In the genomic region with DNA sequence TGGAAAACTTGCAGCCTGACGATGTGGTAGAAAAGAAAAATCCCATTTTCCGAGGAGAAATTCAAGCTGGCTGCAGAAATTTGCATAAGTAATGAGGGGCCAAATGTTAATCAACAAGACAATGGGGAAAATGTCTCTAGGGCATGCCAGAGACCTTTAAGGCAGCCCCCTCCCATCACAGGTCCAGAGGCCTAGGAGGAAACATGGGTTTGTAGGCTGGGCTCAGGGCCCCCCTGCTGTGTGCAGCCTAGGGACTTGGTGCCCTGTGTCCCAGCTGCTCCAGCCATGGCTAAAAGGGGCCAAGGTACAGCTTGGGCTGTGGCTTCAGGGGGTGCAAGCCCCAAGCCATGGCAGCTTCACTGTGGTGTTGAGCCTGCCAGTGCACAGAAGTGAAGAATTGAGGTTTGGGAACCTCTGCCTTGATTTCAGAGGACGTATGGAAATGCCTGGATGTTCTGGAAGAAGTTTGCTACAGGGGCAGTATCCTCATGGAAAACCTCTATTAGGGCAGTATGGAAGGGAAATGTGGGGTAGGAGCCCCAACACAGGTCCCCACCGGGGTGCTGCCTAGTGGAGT, we compare ENCODE assay signal across 24 cellular contexts.
"Had no signal": no experiment of that assay in that cellular context is flagged by ENCODE, and none has a peak within 500 bp of the region (broad histone marks: within the 10 kb centered on the region; RNA-seq: fewer than 3 reads in every experiment).

No MANE protein-coding gene starts in this region.

- H3K36me3 Mint-ChIP-seq: activated naive CD8-positive, alpha-beta T cell treated with anti-CD3 and anti-CD28 coated beads, Interleukin-2, amount 10 ng/mL, durations not matched to agents 7 days and 5 days; brain; natural killer cell treated with Interleukin-12 subunit alpha and Interleukin-12 subunit beta and Interleukin-15 and Interleukin-18, amount 100 ng/mL, for 72 hours had no signal

- DNase-seq: activated CD4-positive, alpha-beta T cell treated with anti-CD3 and anti-CD28 coated beads for 4 hours; activated CD4-positive, alpha-beta T cell treated with anti-CD3 and anti-CD28 coated beads, Interleukin-2, amount 50 U/mL, for 4 hours; activated CD8-positive, alpha-beta memory T cell treated with anti-CD3 and anti-CD28 coated beads for 24 hours; activated effector memory CD4-positive, alpha-beta T cell treated with anti-CD3 and anti-CD28 coated beads, Interleukin-2, amount 50 U/mL, for 16 hours; activated naive CD4-positive, alpha-beta T cell treated with anti-CD3 and anti-CD28 coated beads for 36 hours; activated naive CD8-positive, alpha-beta T cell treated with anti-CD3 and anti-CD28 coated beads, Interleukin-2, amount 10 ng/mL, durations not matched to agents 7 days and 5 days; cerebellar nuclear complex; colonic mucosa; effector CD8-positive, alpha-beta T cell; islet precursor cell; left ventricle myocardium inferior; mucosa of descending colon; posterior cingulate gyrus; right cardiac atrium; spleen; stimulated activated naive CD4-positive, alpha-beta T cell treated with Interleukin-2 at 50 U/mL for 16 hours; testis; transverse colon had no signal

- H3K9me3 Mint-ChIP-seq: activated naive CD8-positive, alpha-beta T cell treated with anti-CD3 and anti-CD28 coated beads, Interleukin-2, amount 10 ng/mL, durations not matched to agents 7 days and 5 days; activated T-helper 1 cell treated with anti-CD3 and anti-CD28 coated beads, Interleukin-12 subunit alpha, Interleukin-12 subunit beta, Interleukin-2, Interleukin-4 antibody, amounts not matched to agents 30 ng/mL and 10 ng/mL and 1 ng/mL, durations not matched to agents 14 hours and 24 hours and 36 hours had no signal

- ATAC-seq: mucosa of descending colon; natural killer cell treated with Interleukin-12 subunit alpha and Interleukin-12 subunit beta and Interleukin-15 and Interleukin-18, amount 100 ng/mL, for 72 hours; right cardiac atrium had no signal

- H3K4me3 ChIP-seq: ascending aorta, cardiac muscle cell, colonic mucosa, left ventricle myocardium inferior, lung, mucosa of descending colon, spleen, testis, transverse colon had no signal

- H3K9me3 ChIP-seq: ascending aorta, colonic mucosa, left ventricle myocardium inferior, mucosa of descending colon, spleen, testis, transverse colon had no signal

- H3K27me3 ChIP-seq: ascending aorta, cardiac muscle cell, colonic mucosa, spleen, testis, transverse colon had no signal

- H3K4me1 Mint-ChIP-seq: activated naive CD8-positive, alpha-beta T cell treated with anti-CD3 and anti-CD28 coated beads, Interleukin-2, amount 10 ng/mL, durations not matched to agents 7 days and 5 days had no signal

- H3K36me3 ChIP-seq: ascending aorta, cardiac muscle cell, colonic mucosa, left ventricle myocardium inferior, spleen, transverse colon had no signal

- H3K4me1 ChIP-seq: ascending aorta, colonic mucosa, left ventricle myocardium inferior, spleen, testis, transverse colon had no signal

- H3K27ac ChIP-seq: ascending aorta, cardiac muscle cell, colonic mucosa, left ventricle myocardium inferior, spleen, testis, transverse colon had no signal

- H3K4me3 Mint-ChIP-seq: activated naive CD4-positive, alpha-beta T cell treated with anti-CD3 and anti-CD28 coated beads for 36 hours; activated naive CD8-positive, alpha-beta T cell treated with anti-CD3 and anti-CD28 coated beads, Interleukin-2, amount 10 ng/mL, durations not matched to agents 7 days and 5 days; activated T-helper 1 cell treated with anti-CD3 and anti-CD28 coated beads, Interleukin-12 subunit alpha, Interleukin-12 subunit beta, Interleukin-2, Interleukin-4 antibody, amounts not matched to agents 30 ng/mL and 10 ng/mL and 1 ng/mL, durations not matched to agents 14 hours and 24 hours and 36 hours; natural killer cell treated with Interleukin-12 subunit alpha and Interleukin-12 subunit beta and Interleukin-15 and Interleukin-18, amount 100 ng/mL, for 72 hours had no signal

- H3K27ac Mint-ChIP-seq: activated naive CD4-positive, alpha-beta T cell treated with anti-CD3 and anti-CD28 coated beads for 36 hours; activated naive CD8-positive, alpha-beta T cell treated with anti-CD3 and anti-CD28 coated beads, Interleukin-2, amount 10 ng/mL, durations not matched to agents 7 days and 5 days; activated T-helper 1 cell treated with anti-CD3 and anti-CD28 coated beads, Interleukin-12 subunit alpha, Interleukin-12 subunit beta, Interleukin-2, Interleukin-4 antibody, amounts not matched to agents 30 ng/mL and 10 ng/mL and 1 ng/mL, durations not matched to agents 14 hours and 24 hours and 36 hours; brain; natural killer cell treated with Interleukin-12 subunit alpha and Interleukin-12 subunit beta and Interleukin-15 and Interleukin-18, amount 100 ng/mL, for 72 hours had no signal
